ENCODE assay signal across 1 cellular context in genomic region chr2:119703526-119703925, GRCh38.
TF ChIP-seq lines count a peak whose summit lies in the region.

No MANE protein-coding gene starts in this region.

TF ChIP-seq in HepG2, 621 proteins besides CTCF, POLR2A, EP300 and RAD21:
- no peak for TF ChIP-seq IKZF1 (IDR thresholded peaks at IDR 0.05)
- peak; percentile 70; the same call in 1 of the 2 replicates for TF ChIP-seq ZNF790 (CRISPR knock-in tag; IDR thresholded peaks at IDR 0.05; ENCODE audit: borderline replicate concordance)
